In genomic region chr15:64209680-64210334, GRCh38 we compare ENCODE assay signal across 8 cellular contexts. TPM values are rescaled to one million over a fixed set of nuclear protein-coding genes. Genes with fewer than 3 reads are reported as not detected.
DNase-seq lines count a peak whose midpoint lies in the region; ATAC-seq and TF ChIP-seq lines count a peak whose summit lies in the region.

No MANE protein-coding gene starts in this region.

- no peaks in the 10 kb centered on the region for H3K9me3 Mint-ChIP-seq in central memory CD8-positive, alpha-beta T cell
- no peaks in the 10 kb centered on the region for H3K9me3 Mint-ChIP-seq in neural crest cell

- ATAC-seq in central memory CD8-positive, alpha-beta T cell (replicated peaks; ENCODE audit: extremely low read depth, poor library complexity, severe bottlenecking) = no peak
- no peak for ATAC-seq in GM18498 (IDR thresholded peaks at IDR 0.05; ENCODE audit: unreplicated experiment)

- H3K27me3 Mint-ChIP-seq in central memory CD8-positive, alpha-beta T cell = no peaks in the 10 kb centered on the region
- no peaks in the 10 kb centered on the region for H3K27me3 Mint-ChIP-seq in neural crest cell (ENCODE audit: low read depth)

- DNase-seq in AG08395 (ENCODE audit: low spot score) (peak; percentile 43), NCI-H2196 treated with DMSO at 0.1 percent for 48 hours (lab: John Stamatoyannopoulos, UW; ENCODE audit: unreplicated experiment) (peak; percentile 10), neural crest cell (ENCODE audit: low read depth, low spot score) (no peak), T-helper 9 cell (no peak), nucleus accumbens (lab: John Stamatoyannopoulos, UW) (no peak)
- no peak for DNase-seq in central memory CD8-positive, alpha-beta T cell (ENCODE audit: low spot score in 2 of 2)

- TF ChIP-seq CTCF in GM12872 (IDR thresholded peaks at IDR 0.05; ENCODE audit: insufficient read depth, low read depth, low read length) (peak; percentile 29; the same call in 1 of the 3 replicates), neural crest cell (conservative IDR thresholded peaks at IDR 0.05) (peak; percentile 70)

- H3K36me3 Mint-ChIP-seq in central memory CD8-positive, alpha-beta T cell (ENCODE audit: insufficient read depth) = peaks cover 19% of the 10 kb centered on the region
- H3K36me3 Mint-ChIP-seq in neural crest cell (ENCODE audit: low read depth) = no peaks in the 10 kb centered on the region

- no peaks in the 10 kb centered on the region for H3K4me1 Mint-ChIP-seq in central memory CD8-positive, alpha-beta T cell
- H3K4me1 Mint-ChIP-seq in neural crest cell = no peaks in the 10 kb centered on the region

- H3K4me3 Mint-ChIP-seq in central memory CD8-positive, alpha-beta T cell = no peak overlapping the region
- H3K4me3 Mint-ChIP-seq in neural crest cell = no peak overlapping the region

- peak overlapping the region; percentile 41 for H3K27ac Mint-ChIP-seq in central memory CD8-positive, alpha-beta T cell (ENCODE audit: low read depth)
- H3K27ac Mint-ChIP-seq in neural crest cell (ENCODE audit: unreplicated experiment) = no peak overlapping the region

RNA-seq across cellular contexts. Expression of gene PPIB, which starts 47.0 kb away (rescaled TPM):
- 398 and 406 TPM in 2 replicates for total RNA-seq in neural crest cell

RNA-seq across cellular contexts. Expression of gene SNX22, which starts 58.3 kb away (rescaled TPM):
- 12.7 and 12.9 TPM in 2 replicates for total RNA-seq in neural crest cell

Comparison
In these comparisons a context has a peak if more than half of its experiments do, and no peak if none do; other contexts are left out.
1. DNase-seq: peak in AG08395 (single experiment) and NCI-H2196 treated with DMSO at 0.1 percent for 48 hours (single experiment); none in central memory CD8-positive, alpha-beta T cell (0 of 2), neural crest cell (single experiment), T-helper 9 cell (single experiment) and nucleus accumbens (0 of 56).